ENCODE assay signal across 1 cellular context in genomic region chr13:84433024-84433423, GRCh38.
TF ChIP-seq lines count a peak whose summit lies in the region.

No MANE protein-coding gene starts in this region.

TF ChIP-seq in SK-N-SH, 30 proteins besides CTCF, POLR2A, EP300 and RAD21 (continued from another document):
- TF ChIP-seq IRF3 (IDR thresholded peaks at IDR 0.05; ENCODE audit: low read depth, low read length), result no peak
- TF ChIP-seq RFX5 (IDR thresholded peaks at IDR 0.05; ENCODE audit: low read length), result no peak
- TF ChIP-seq EZH2phosphoT487 (IDR thresholded peaks at IDR 0.05; ENCODE audit: borderline replicate concordance, low read depth), result no peak
- TF ChIP-seq FOSL2 (IDR thresholded peaks at IDR 0.05; ENCODE audit: borderline replicate concordance, low read depth), result peak; percentile 85
- TF ChIP-seq GABPA (IDR thresholded peaks at IDR 0.05; ENCODE audit: low read depth), result no peak
- no peak for TF ChIP-seq FOXJ3 (CRISPR knock-in tag; IDR thresholded peaks at IDR 0.05)
- TF ChIP-seq MEF2A (IDR thresholded peaks at IDR 0.05; ENCODE audit: borderline replicate concordance, low read depth), result peak; percentile 90
- 0 out of 2 replicates have a peak, but pooled peaks have one; percentile 14 for TF ChIP-seq MAX (IDR thresholded peaks at IDR 0.05; ENCODE audit: low read depth)
- TF ChIP-seq TAF1 (IDR thresholded peaks at IDR 0.05; ENCODE audit: borderline replicate concordance, low read depth, low read length), result no peak
- TF ChIP-seq GATA2 (CRISPR knock-in tag; IDR thresholded peaks at IDR 0.05), result no peak
- peak; percentile 22; the same call in 1 of the 2 replicates for TF ChIP-seq YY1 (IDR thresholded peaks at IDR 0.05; ENCODE audit: low read depth)
- no peak for TF ChIP-seq ELF1 (IDR thresholded peaks at IDR 0.05)
- peak; percentile 91 for TF ChIP-seq JUND (IDR thresholded peaks at IDR 0.05)
- TF ChIP-seq NRF1 (IDR thresholded peaks at IDR 0.05; ENCODE audit: low read depth, low read length), result no peak
- no peak for TF ChIP-seq USF2 (IDR thresholded peaks at IDR 0.05; ENCODE audit: borderline replicate concordance, low read depth, low read length)
- peak; percentile 85 for TF ChIP-seq RXRA (IDR thresholded peaks at IDR 0.05; ENCODE audit: borderline replicate concordance, low read depth)
- no peak for TF ChIP-seq RCOR1 (IDR thresholded peaks at IDR 0.05; ENCODE audit: low read length)
- TF ChIP-seq CHD2 (IDR thresholded peaks at IDR 0.05; ENCODE audit: low read length, partially characterized antibody), result no peak
- TF ChIP-seq ZBTB33 (IDR thresholded peaks at IDR 0.05; ENCODE audit: borderline replicate concordance, low read depth), result no peak
